Comparison of ENCODE assay signal across 8 cellular contexts in genomic region chr2:119028327-119029174, GRCh38.
DNase-seq lines count a peak whose midpoint lies in the region; ATAC-seq and TF ChIP-seq lines count a peak whose summit lies in the region.

No MANE protein-coding gene starts in this region.

- H3K27ac ChIP-seq in heart left ventricle (no peak overlapping the region), esophagus muscularis mucosa (replicated peaks in 1 of 4) (no peak overlapping the region), testis (no peak overlapping the region)

- H3K9me3 ChIP-seq in heart left ventricle = peaks cover 0 to 2% (median 0%) of the 10 kb centered on the region in 12 donors
- no peaks in the 10 kb centered on the region for H3K9me3 ChIP-seq in esophagus muscularis mucosa
- no peaks in the 10 kb centered on the region for H3K9me3 ChIP-seq in testis

- H3K4me3 ChIP-seq in heart left ventricle (no peak overlapping the region), esophagus muscularis mucosa (no peak overlapping the region), testis (no peak overlapping the region)

- 55 to 63% (median 58%) methylated on average over 13 of the region's 13 CpGs for WGBS in heart left ventricle, 4 donors
- WGBS in esophagus muscularis mucosa = 57% methylated on average over 13 of the region's 13 CpGs
- 34 to 58% methylated on average over 13 of the region's 13 CpGs for WGBS in testis, 2 donors

- TF ChIP-seq CTCF in heart left ventricle (IDR thresholded peaks at IDR 0.05) (peak in 8 of 12 donors; percentile 7 to 38 (median 24)), esophagus muscularis mucosa (IDR thresholded peaks at IDR 0.05) (peak in 1 of 3 experiments; percentile 9), testis (IDR thresholded peaks at IDR 0.05) (peak in 2 of 3 experiments; percentile 18 to 30)

- intact Hi-C loops in heart left ventricle (cut with DNase I) = no loop called here
- intact Hi-C loops in left ventricle myocardium superior (cut with micrococcal nuclease) = no loop called here
- intact Hi-C loops in esophagus muscularis mucosa (cut with DNase I) = no loop called here
- intact Hi-C loops in testis (cut with DNase I; ENCODE audit: low total_unique reads) = no loop called here

- ATAC-seq in heart left ventricle (no peak), left ventricle myocardium superior (no peak), GM19023 (IDR thresholded peaks at IDR 0.05; ENCODE audit: unreplicated experiment) (no peak)

- H3K4me1 ChIP-seq in heart left ventricle (no peaks in the 10 kb centered on the region), esophagus muscularis mucosa (no peaks in the 10 kb centered on the region), testis (peaks cover 7% of the 10 kb centered on the region)

- H3K36me3 ChIP-seq in heart left ventricle (no peaks in the 10 kb centered on the region), esophagus muscularis mucosa (no peaks in the 10 kb centered on the region), testis (ENCODE audit: low read depth, missing control alignments) (no peaks in the 10 kb centered on the region)

- no peak for TF ChIP-seq EP300 in esophagus muscularis mucosa (IDR thresholded peaks at IDR 0.05)

- peaks cover 0 to 11% (median 0%) of the 10 kb centered on the region in 9 donors for H3K27me3 ChIP-seq in heart left ventricle
- H3K27me3 ChIP-seq in esophagus muscularis mucosa = peaks cover 0 to 30% (median 0%) of the 10 kb centered on the region in 4 donors
- H3K27me3 ChIP-seq in testis = peaks cover 3% of the 10 kb centered on the region

- TF ChIP-seq POLR2A in heart left ventricle (IDR thresholded peaks at IDR 0.05) (no peak), esophagus muscularis mucosa (IDR thresholded peaks at IDR 0.05; ENCODE audit: low read depth) (no peak), testis (IDR thresholded peaks at IDR 0.05) (no peak)

- DNase-seq in heart left ventricle (no peak), left ventricle myocardium superior (no peak), NCI-H526 (lab: John Stamatoyannopoulos, UW) (peak; percentile 62 to 85), esophagus muscularis mucosa (ENCODE audit: extremely low spot score) (peak; percentile 75), testis (peak; percentile 74), DMS79 treated with DMSO at 0.1 percent for 48 hours (lab: John Stamatoyannopoulos, UW) (no peak)
- no peak for DNase-seq in activated naive CD4-positive, alpha-beta T cell (lab: John Stamatoyannopoulos, UW)

Comparison
In these comparisons a context has a peak if more than half of its experiments do, and no peak if none do; other contexts are left out.
1. DNase-seq: peak in NCI-H526 (2 of 2), esophagus muscularis mucosa (single experiment) and testis (single experiment); none in heart left ventricle (0 of 5), left ventricle myocardium superior (single experiment), activated naive CD4-positive, alpha-beta T cell (0 of 4) and DMS79 treated with DMSO at 0.1 percent for 48 hours (single experiment).